27 cellular contexts compared by ENCODE assay signal in the genomic region with DNA sequence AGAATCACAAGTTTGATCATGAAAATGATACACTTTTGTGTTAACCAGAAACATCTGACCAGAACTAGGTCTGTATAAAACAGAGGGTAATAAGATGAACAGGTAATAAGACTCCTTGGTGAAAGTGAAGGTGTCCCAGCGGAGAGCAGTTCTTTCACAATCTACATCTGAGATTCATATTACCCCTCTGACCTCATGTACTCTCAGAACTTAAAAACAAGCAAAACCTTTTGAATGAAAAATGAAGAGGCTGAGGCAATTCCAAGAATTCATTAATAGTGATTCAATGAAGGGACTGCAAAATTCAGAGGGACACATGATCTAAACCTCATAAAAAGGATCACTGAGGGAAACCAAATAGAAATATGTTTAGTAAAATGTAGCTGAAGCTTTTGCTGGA.
"Had no signal": no experiment of that assay in that cellular context is flagged by ENCODE, and none has a peak within 500 bp of the region (broad histone marks: within the 10 kb centered on the region; RNA-seq: fewer than 3 reads in every experiment).

No MANE protein-coding gene starts in this region.

- H3K27me3 Mint-ChIP-seq: stimulated activated naive CD8-positive, alpha-beta T cell treated with anti-CD3 and anti-CD28 coated beads, Interleukin-15, Interleukin-2, amounts not matched to agents 100 ng/mL and 50 ng/mL, for 24 hours had no signal

- H3K27ac Mint-ChIP-seq: activated CD4-positive, alpha-beta memory T cell treated with anti-CD3 and anti-CD28 coated beads for 36 hours; activated CD4-positive, alpha-beta T cell treated with anti-CD3 and anti-CD28 coated beads, Interleukin-2, amount 10 ng/mL, durations not matched to agents 24 days and 14 days; activated naive CD4-positive, alpha-beta T cell treated with anti-CD3 and anti-CD28 coated beads, Interleukin-2, amount 10 ng/mL, durations not matched to agents 7 days and 5 days; activated naive CD8-positive, alpha-beta T cell treated with anti-CD3 and anti-CD28 coated beads, Interleukin-2, amount 10 ng/mL, durations not matched to agents 7 days and 5 days; activated T-helper 1 cell treated with anti-CD3 and anti-CD28 coated beads, Interleukin-12 subunit alpha, Interleukin-12 subunit beta, Interleukin-2, Interleukin-4 antibody, amounts not matched to agents 30 ng/mL and 10 ng/mL and 1 ng/mL, durations not matched to agents 14 hours and 24 hours and 36 hours; natural killer cell; neural progenitor cell; stimulated activated effector memory CD8-positive, alpha-beta T cell treated with anti-CD3 and anti-CD28 coated beads, Interleukin-12 subunit alpha, Interleukin-12 subunit beta, amount 100 ng/mL, for 72 hours; stimulated activated naive CD8-positive, alpha-beta T cell treated with anti-CD3 and anti-CD28 coated beads, Interleukin-15, Interleukin-2, amounts not matched to agents 100 ng/mL and 50 ng/mL, for 24 hours had no signal

- H3K27me3 ChIP-seq: esophagus squamous epithelium, left lung, right atrium auricular region, thyroid gland had no signal

- H3K4me1 ChIP-seq: parathyroid adenoma had no signal

- H3K4me3 ChIP-seq: esophagus squamous epithelium, left lung, lung, neural progenitor cell, right atrium auricular region, thyroid gland had no signal

- H3K36me3 ChIP-seq: esophagus squamous epithelium, neural progenitor cell, right atrium auricular region, thyroid gland had no signal

- H3K4me3 Mint-ChIP-seq: activated CD4-positive, alpha-beta memory T cell treated with anti-CD3 and anti-CD28 coated beads for 36 hours; activated CD4-positive, alpha-beta T cell treated with anti-CD3 and anti-CD28 coated beads, Interleukin-2, amount 10 ng/mL, durations not matched to agents 24 days and 14 days; activated naive CD4-positive, alpha-beta T cell treated with anti-CD3 and anti-CD28 coated beads, Interleukin-2, amount 10 ng/mL, durations not matched to agents 7 days and 5 days; activated naive CD8-positive, alpha-beta T cell treated with anti-CD3 and anti-CD28 coated beads, Interleukin-2, amount 10 ng/mL, durations not matched to agents 7 days and 5 days; activated T-helper 1 cell treated with anti-CD3 and anti-CD28 coated beads, Interleukin-12 subunit alpha, Interleukin-12 subunit beta, Interleukin-2, Interleukin-4 antibody, amounts not matched to agents 30 ng/mL and 10 ng/mL and 1 ng/mL, durations not matched to agents 14 hours and 24 hours and 36 hours; natural killer cell; stimulated activated effector memory CD8-positive, alpha-beta T cell treated with anti-CD3 and anti-CD28 coated beads, Interleukin-12 subunit alpha, Interleukin-12 subunit beta, amount 100 ng/mL, for 72 hours; stimulated activated naive CD8-positive, alpha-beta T cell treated with anti-CD3 and anti-CD28 coated beads, Interleukin-15, Interleukin-2, amounts not matched to agents 100 ng/mL and 50 ng/mL, for 24 hours had no signal

- DNase-seq: activated CD4-positive, alpha-beta memory T cell treated with anti-CD3 and anti-CD28 coated beads for 36 hours; activated CD4-positive, alpha-beta T cell treated with anti-CD3 and anti-CD28 coated beads, Interleukin-2, amount 10 ng/mL, durations not matched to agents 24 days and 14 days; activated CD4-positive, CD25-positive, alpha-beta regulatory T cell treated with anti-CD3 and anti-CD28 coated beads, Interleukin-2, amount 50 U/mL, for 72 hours; activated CD8-positive, alpha-beta memory T cell treated with anti-CD3 and anti-CD28 coated beads, Interleukin-2, amount 50 U/mL, for 4 hours; activated effector memory CD4-positive, alpha-beta T cell treated with anti-CD3 and anti-CD28 coated beads, Interleukin-2, amount 50 U/mL, for 16 hours; activated naive CD4-positive, alpha-beta T cell treated with anti-CD3 and anti-CD28 coated beads, Interleukin-2, amount 10 ng/mL, durations not matched to agents 7 days and 5 days; activated naive CD8-positive, alpha-beta T cell treated with anti-CD3 and anti-CD28 coated beads, Interleukin-2, amount 10 ng/mL, durations not matched to agents 7 days and 5 days; activated T-cell treated with anti-CD3 and anti-CD28 coated beads, Interleukin-2, amount 50 U/mL, for 1 hour; caudate nucleus; dermis blood vessel endothelial cell; effector CD4-positive, alpha-beta T cell; esophagus squamous epithelium; left lung; mesendoderm; natural killer cell; occipital lobe; stimulated activated CD4-positive, alpha-beta T cell treated with anti-CD3 and anti-CD28 coated beads, Interleukin-4, amount 100 ng/mL, for 24 hours; T-helper 2 cell; thyroid gland had no signal

- H3K27ac ChIP-seq: epithelial cell of prostate, left lung, neural progenitor cell, parathyroid adenoma had no signal

- H3K9me3 ChIP-seq: esophagus squamous epithelium, left lung, right atrium auricular region, thyroid gland had no signal

- H3K9me3 Mint-ChIP-seq: activated CD4-positive, alpha-beta T cell treated with anti-CD3 and anti-CD28 coated beads, Interleukin-2, amount 10 ng/mL, durations not matched to agents 24 days and 14 days; activated naive CD4-positive, alpha-beta T cell treated with anti-CD3 and anti-CD28 coated beads, Interleukin-2, amount 10 ng/mL, durations not matched to agents 7 days and 5 days; activated naive CD8-positive, alpha-beta T cell treated with anti-CD3 and anti-CD28 coated beads, Interleukin-2, amount 10 ng/mL, durations not matched to agents 7 days and 5 days; activated T-helper 1 cell treated with anti-CD3 and anti-CD28 coated beads, Interleukin-12 subunit alpha, Interleukin-12 subunit beta, Interleukin-2, Interleukin-4 antibody, amounts not matched to agents 30 ng/mL and 10 ng/mL and 1 ng/mL, durations not matched to agents 14 hours and 24 hours and 36 hours; natural killer cell; stimulated activated effector memory CD8-positive, alpha-beta T cell treated with anti-CD3 and anti-CD28 coated beads, Interleukin-12 subunit alpha, Interleukin-12 subunit beta, amount 100 ng/mL, for 72 hours; stimulated activated naive CD8-positive, alpha-beta T cell treated with anti-CD3 and anti-CD28 coated beads, Interleukin-15, Interleukin-2, amounts not matched to agents 100 ng/mL and 50 ng/mL, for 24 hours had no signal
